In the genomic region with DNA sequence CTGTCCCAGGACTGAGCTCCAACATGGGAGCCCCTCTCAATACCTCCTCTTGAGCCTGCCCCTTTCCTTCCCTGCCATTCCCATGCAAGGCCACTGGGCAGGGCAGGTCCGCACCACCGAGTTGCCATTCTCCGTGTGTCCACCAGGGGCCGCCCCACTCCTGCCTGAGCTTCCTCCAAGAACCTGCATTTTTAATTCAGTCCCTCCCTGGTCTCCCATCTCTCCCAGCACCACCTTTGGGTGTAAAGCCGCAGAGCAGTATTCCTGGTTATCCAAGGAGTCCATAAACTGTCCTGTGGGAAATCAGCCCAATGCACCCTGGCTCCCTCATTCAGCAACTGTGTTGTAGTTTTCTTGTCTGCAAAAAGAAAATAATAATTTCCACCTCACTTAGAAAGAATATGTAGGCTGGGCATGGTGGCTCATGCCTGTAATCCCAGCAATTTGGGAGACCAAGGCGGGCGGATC, we compare ENCODE assay signal across 8 cellular contexts. TPM values are rescaled to one million over a fixed set of nuclear protein-coding genes. Genes with fewer than 3 reads are reported as not detected.
A peak's percentile ranks its signal among the peaks of the same experiment; 100 is the strongest.
DNase-seq lines count a peak whose midpoint lies in the region; ATAC-seq and TF ChIP-seq lines count a peak whose summit lies in the region.

No MANE protein-coding gene starts in this region.

- whole genome bisulfite sequencing in lower leg skin, 2 donors: 14 to 18% methylated on average over 7 of the region's 7 CpGs

- TF ChIP-seq CTCF in HL-60 (IDR thresholded peaks at IDR 0.05; ENCODE audit: insufficient read depth, low read length) (peak; percentile 96), lower leg skin (IDR thresholded peaks at IDR 0.05) (peak in 1 of 3 donors; percentile 95)

- TF ChIP-seq POLR2A in lower leg skin (IDR thresholded peaks at IDR 0.05): no peak

- DNase-seq in DMS79 (lab: John Stamatoyannopoulos, UW) (peak; percentile 57), HL-60 (ENCODE audit: low read depth in 1 of 2, low spot score in 1 of 2) (peak; percentile 73 to 85), NCI-H82 (lab: John Stamatoyannopoulos, UW) (peak; percentile 96), dedifferentiated amniotic fluid mesenchymal stem cell (ENCODE audit: extremely low spot score) (peak; percentile 77), lower leg skin (ENCODE audit: low spot score in 2 of 2) (peak; percentile 80 to 98)
- peak; percentile 72 to 73 for DNase-seq in activated CD4-positive, alpha-beta T cell treated with anti-CD3 and anti-CD28 coated beads, Interleukin-2, amount 50 U/mL, for 4 hours
- peak; percentile 59 to 68 (median 61) for DNase-seq in stimulated activated CD4-positive, alpha-beta T cell treated with anti-CD3 and anti-CD28 coated beads, TNF-alpha, amount 100 ng/mL, for 4 hours (ENCODE audit: low read depth in 3 of 3)

- no peaks in the 10 kb centered on the region for H3K27me3 ChIP-seq in HL-60 (ENCODE audit: insufficient read depth, poor library complexity, severe bottlenecking)

- intact Hi-C loops in lower leg skin (cut with DNase I; ENCODE audit: low total_unique reads): loop anchor here (2.0 kb wide), 1 partner anchor 62 kb away; no protein-coding TSS in a partner anchor

- ATAC-seq in GM18870 (IDR thresholded peaks at IDR 0.05; ENCODE audit: unreplicated experiment): no peak

- H3K4me3 ChIP-seq in HL-60 (replicated peaks; ENCODE audit: insufficient read depth, low read length) (no peak overlapping the region), lower leg skin (ENCODE audit: low read depth, poor library complexity, severe bottlenecking) (no peak overlapping the region)

- no peak overlapping the region for H3K27ac ChIP-seq in HL-60 (replicated peaks)

RNA-seq across cellular contexts. Expression of a gene that starts 15.9 kb away (rescaled TPM):
- total RNA-seq in lower leg skin: not detected

RNA-seq across cellular contexts. Expression of a gene that starts 52.2 kb away (rescaled TPM):
- total RNA-seq in lower leg skin: under 1 TPM in 3 of 4 donors, not detected in 1; 0.26 to 0.61 (median 0.59) TPM
